In genomic region chr20:10672579-10673127, GRCh38 we compare ENCODE assay signal across 1 cellular context.
A peak's percentile ranks its signal among the peaks of the same experiment; 100 is the strongest.
TF ChIP-seq lines count a peak whose summit lies in the region.

No MANE protein-coding gene starts in this region.

TF ChIP-seq in HepG2, 621 proteins besides CTCF, POLR2A, EP300 and RAD21 (continued from another document and continues in another):
- peak; percentile 78; the same call in 1 of the 2 replicates for TF ChIP-seq MXD3 (CRISPR knock-in tag; IDR thresholded peaks at IDR 0.05)
- peak; percentile 13; the same call in 1 of the 2 replicates for TF ChIP-seq CHD2 (IDR thresholded peaks at IDR 0.05; ENCODE audit: low read depth, low read length)
- TF ChIP-seq ZNF629 (CRISPR knock-in tag; conservative IDR thresholded peaks at IDR 0.05) = 0 out of 2 replicates have a peak, but pooled peaks have one; percentile 29
- TF ChIP-seq AFF4 (CRISPR knock-in tag; IDR thresholded peaks at IDR 0.05) = peak; percentile 85; the same call in 1 of the 2 replicates
- peak; percentile 64 for TF ChIP-seq ZNF563 (CRISPR knock-in tag; IDR thresholded peaks at IDR 0.05)
- TF ChIP-seq ETV6 (CRISPR knock-in tag; conservative IDR thresholded peaks at IDR 0.05) = no peak; the same call in 1 of the 2 replicates
- no peak for TF ChIP-seq ZNF644 (CRISPR knock-in tag; IDR thresholded peaks at IDR 0.05; ENCODE audit: low read depth)
- no peak for TF ChIP-seq DBP (CRISPR knock-in tag; IDR thresholded peaks at IDR 0.05; ENCODE audit: not compliant biosample characterization)
- no peak for TF ChIP-seq MAFG (CRISPR knock-in tag; IDR thresholded peaks at IDR 0.05)
- TF ChIP-seq BHLHE40 (IDR thresholded peaks at IDR 0.05; ENCODE audit: low read length) = peak; percentile 61; the same call in 1 of the 2 replicates
- TF ChIP-seq HNF1A (IDR thresholded peaks at IDR 0.05; ENCODE audit: low read depth) = no peak
- TF ChIP-seq HNF1A (CRISPR knock-in tag; IDR thresholded peaks at IDR 0.05; ENCODE audit: borderline replicate concordance) = peak; percentile 16; the same call in 1 of the 2 replicates
- TF ChIP-seq REPIN1 (CRISPR knock-in tag; IDR thresholded peaks at IDR 0.05; ENCODE audit: borderline replicate concordance, low read depth) = no peak; the same call in 1 of the 2 replicates
- 0 out of 2 replicates have a peak, but pooled peaks have one; percentile 61 for TF ChIP-seq PCBP1 (IDR thresholded peaks at IDR 0.05; ENCODE audit: borderline replicate concordance, low read depth, low read length)
- peak; percentile 87 for TF ChIP-seq ZNF317 (CRISPR knock-in tag; IDR thresholded peaks at IDR 0.05)
- TF ChIP-seq ARID2 (CRISPR knock-in tag; IDR thresholded peaks at IDR 0.05; ENCODE audit: borderline replicate concordance) = no peak; the same call in 1 of the 2 replicates
- no peak for TF ChIP-seq RFX5 (IDR thresholded peaks at IDR 0.05; ENCODE audit: low read depth, low read length)
- no peak for TF ChIP-seq CENPBD1 (CRISPR knock-in tag; IDR thresholded peaks at IDR 0.05; ENCODE audit: borderline replicate concordance, low read depth)
- TF ChIP-seq ZNF331 (CRISPR knock-in tag; IDR thresholded peaks at IDR 0.05) = peak; percentile 54; the same call in 1 of the 2 replicates
- TF ChIP-seq ZIK1 (CRISPR knock-in tag; IDR thresholded peaks at IDR 0.05; ENCODE audit: borderline replicate concordance, low read depth) = peak; percentile 70; the same call in 1 of the 2 replicates
- TF ChIP-seq ZFP82 (CRISPR knock-in tag; IDR thresholded peaks at IDR 0.05; ENCODE audit: borderline replicate concordance) = 0 out of 2 replicates have a peak, but pooled peaks have one; percentile 84
- TF ChIP-seq CREB3 (CRISPR knock-in tag; IDR thresholded peaks at IDR 0.05) = 0 out of 2 replicates have a peak, but pooled peaks have one; percentile 40
- TF ChIP-seq ZSCAN25 (CRISPR knock-in tag; IDR thresholded peaks at IDR 0.05) = peak; percentile 27; the same call in 1 of the 2 replicates
- TF ChIP-seq ZNF205 (CRISPR knock-in tag; IDR thresholded peaks at IDR 0.05) = no peak
- no peak for TF ChIP-seq ZNF879 (CRISPR knock-in tag; IDR thresholded peaks at IDR 0.05)
- peak; percentile 43; the same call in 1 of the 2 replicates for TF ChIP-seq NRL (CRISPR knock-in tag; IDR thresholded peaks at IDR 0.05; ENCODE audit: borderline replicate concordance)
- TF ChIP-seq STAT5B (CRISPR knock-in tag; IDR thresholded peaks at IDR 0.05) = no peak
- TF ChIP-seq CCAR2 (optimal IDR thresholded peaks at IDR 0.05; ENCODE audit: low read depth, low read length) = no peak
- TF ChIP-seq BRD4 (CRISPR knock-in tag; IDR thresholded peaks at IDR 0.05) = peak; percentile 84; the same call in 1 of the 2 replicates
- no peak for TF ChIP-seq STAT6 (CRISPR knock-in tag; IDR thresholded peaks at IDR 0.05; ENCODE audit: borderline replicate concordance)
- TF ChIP-seq GABPB1 (CRISPR knock-in tag; IDR thresholded peaks at IDR 0.05) = peak; percentile 38; the same call in 1 of the 2 replicates
- peak; percentile 25; the same call in 1 of the 2 replicates for TF ChIP-seq FOXC1 (CRISPR knock-in tag; IDR thresholded peaks at IDR 0.05; ENCODE audit: borderline replicate concordance)
- TF ChIP-seq GATA4 (IDR thresholded peaks at IDR 0.05; ENCODE audit: borderline replicate concordance, low read depth) = no peak
- TF ChIP-seq SRSF1 (optimal IDR thresholded peaks at IDR 0.05; ENCODE audit: low read depth, low read length) = peak; percentile 70
- peak; percentile 66; the same call in 1 of the 2 replicates for TF ChIP-seq ZBTB7A (CRISPR knock-in tag; IDR thresholded peaks at IDR 0.05)
- TF ChIP-seq ZNF577 (CRISPR knock-in tag; IDR thresholded peaks at IDR 0.05; ENCODE audit: borderline replicate concordance, low read depth) = no peak
- peak; percentile 16; the same call in 1 of the 2 replicates for TF ChIP-seq ZBTB14 (CRISPR knock-in tag; IDR thresholded peaks at IDR 0.05)
- TF ChIP-seq SNAPC4 (CRISPR knock-in tag; IDR thresholded peaks at IDR 0.05) = no peak; the same call in 1 of the 2 replicates
- TF ChIP-seq ZFP90 (CRISPR knock-in tag; IDR thresholded peaks at IDR 0.05; ENCODE audit: borderline replicate concordance) = peak; percentile 76; the same call in 1 of the 2 replicates
- TF ChIP-seq MEIS1 (CRISPR knock-in tag; IDR thresholded peaks at IDR 0.05; ENCODE audit: borderline replicate concordance) = no peak
